8 cellular contexts compared by ENCODE assay signal in the genomic region with DNA sequence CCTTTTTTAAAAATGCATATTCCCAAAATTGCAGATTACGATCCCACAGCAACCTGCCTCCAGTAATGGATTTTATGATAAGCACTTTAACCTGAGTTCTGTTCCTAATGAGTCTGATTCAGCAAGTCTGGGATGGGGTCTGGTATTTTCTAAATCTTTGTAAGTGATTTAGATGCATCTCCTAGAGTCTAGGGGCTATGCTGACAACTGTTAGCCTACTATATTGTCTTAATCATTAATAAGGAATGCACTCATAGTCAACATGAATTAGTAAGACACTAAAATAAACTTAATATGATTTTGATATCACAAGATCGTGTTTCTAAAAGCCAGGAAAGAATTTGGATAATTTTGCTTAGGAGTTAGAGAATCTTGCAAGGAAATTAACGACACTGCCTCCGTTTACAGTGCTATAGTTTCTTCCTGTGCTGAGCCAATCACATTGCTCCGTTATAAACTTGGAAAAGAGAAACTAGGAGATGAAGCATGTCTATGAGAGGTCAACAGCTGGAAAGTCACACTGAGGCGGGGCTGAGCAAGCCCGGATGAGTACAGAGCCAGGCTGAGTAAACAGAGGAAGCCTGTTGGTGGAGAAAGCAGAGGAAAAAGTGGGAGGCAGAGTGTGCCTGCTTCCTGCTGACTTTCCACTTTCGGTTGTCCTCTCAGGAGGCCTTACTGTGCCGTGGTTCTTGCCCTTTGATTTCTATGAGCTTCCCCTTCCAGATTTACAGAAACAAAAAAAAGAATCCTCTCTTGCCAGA. TPM values are rescaled to one million over a fixed set of nuclear protein-coding genes. Genes with fewer than 3 reads are reported as not detected.
DNase-seq lines count a peak whose midpoint lies in the region; ATAC-seq and TF ChIP-seq lines count a peak whose summit lies in the region.

No MANE protein-coding gene starts in this region.

- peak overlapping the region; percentile 73 for H3K27ac ChIP-seq in fibroblast of lung (ENCODE audit: insufficient read depth, low read length)

- peaks cover 11% of the 10 kb centered on the region for H3K36me3 Mint-ChIP-seq in nephron (ENCODE audit: low read depth)
- no peaks in the 10 kb centered on the region for H3K36me3 Mint-ChIP-seq in activated CD8-positive, alpha-beta T cell treated with anti-CD3 and anti-CD28 coated beads, Interleukin-2, amount 10 ng/mL, durations not matched to agents 7 days and 5 days (ENCODE audit: low read depth)

- peak overlapping the region; percentile 95 to 98 (median 97) for H3K27ac Mint-ChIP-seq in nephron
- no peak overlapping the region for H3K27ac Mint-ChIP-seq in activated CD8-positive, alpha-beta T cell treated with anti-CD3 and anti-CD28 coated beads, Interleukin-2, amount 10 ng/mL, durations not matched to agents 7 days and 5 days

- peak overlapping the region; percentile 35 for H3K9ac ChIP-seq in fibroblast of lung (ENCODE audit: insufficient read depth, low read length)

- H3K4me3 Mint-ChIP-seq in nephron: peak overlapping the region; percentile 31 to 78 (median 51)
- no peak overlapping the region for H3K4me3 Mint-ChIP-seq in activated CD8-positive, alpha-beta T cell treated with anti-CD3 and anti-CD28 coated beads, Interleukin-2, amount 10 ng/mL, durations not matched to agents 7 days and 5 days

- H3K9me3 ChIP-seq in fibroblast of lung (ENCODE audit: control insufficient read depth, insufficient read depth, low read depth, low read length): no peaks in the 10 kb centered on the region

- TF ChIP-seq CTCF in fibroblast of lung (conservative IDR thresholded peaks at IDR 0.05 in 1 of 2, IDR thresholded peaks at IDR 0.05 in 1 of 2; ENCODE audit: low read depth in 1 of 2, low read length in 2 of 2) (no peak), nephron (IDR thresholded peaks at IDR 0.05; ENCODE audit: unreplicated experiment in 3 of 3) (no peak)

- ATAC-seq in activated CD8-positive, alpha-beta T cell treated with anti-CD3 and anti-CD28 coated beads, Interleukin-2, amount 10 ng/mL, durations not matched to agents 7 days and 5 days: no peak
- ATAC-seq in GM18907 (IDR thresholded peaks at IDR 0.05; ENCODE audit: unreplicated experiment) (no peak), GM21825 (IDR thresholded peaks at IDR 0.05; ENCODE audit: unreplicated experiment) (no peak)

- no peaks in the 10 kb centered on the region for H3K9me3 Mint-ChIP-seq in nephron
- no peaks in the 10 kb centered on the region for H3K9me3 Mint-ChIP-seq in activated CD8-positive, alpha-beta T cell treated with anti-CD3 and anti-CD28 coated beads, Interleukin-2, amount 10 ng/mL, durations not matched to agents 7 days and 5 days (ENCODE audit: insufficient read depth)

- H3K4me1 ChIP-seq in fibroblast of lung (ENCODE audit: control insufficient read depth, extremely low read depth, insufficient read depth, low read length): peaks cover 30% of the 10 kb centered on the region

- H3K27me3 Mint-ChIP-seq in nephron (ENCODE audit: low read depth): peaks cover 4% of the 10 kb centered on the region
- H3K27me3 Mint-ChIP-seq in activated CD8-positive, alpha-beta T cell treated with anti-CD3 and anti-CD28 coated beads, Interleukin-2, amount 10 ng/mL, durations not matched to agents 7 days and 5 days (ENCODE audit: low read depth): peaks cover 3% of the 10 kb centered on the region

- H3K4me1 Mint-ChIP-seq in nephron: peaks cover 87% of the 10 kb centered on the region
- H3K4me1 Mint-ChIP-seq in activated CD8-positive, alpha-beta T cell treated with anti-CD3 and anti-CD28 coated beads, Interleukin-2, amount 10 ng/mL, durations not matched to agents 7 days and 5 days (ENCODE audit: low read depth): peaks cover 16% of the 10 kb centered on the region

- CTCF ChIA-PET in activated CD8-positive, alpha-beta T cell treated with anti-CD3 and anti-CD28 coated beads, Interleukin-2, amount 10 ng/mL, durations not matched to agents 7 days and 5 days (lab: Charles Lee): interaction anchor here (1.0 kb wide), 1 partner anchor 29 kb away, joined by 3 read pairs; no protein-coding TSS in a partner anchor

- peaks cover 95% of the 10 kb centered on the region for H3K79me2 ChIP-seq in fibroblast of lung (ENCODE audit: control insufficient read depth, insufficient read depth, low read length)

- H3K27me3 ChIP-seq in fibroblast of lung (ENCODE audit: control insufficient read depth, insufficient read depth, low read length): no peaks in the 10 kb centered on the region

- peak; percentile 70 for DNase-seq in HT-29 (ENCODE audit: low spot score)
- peak; percentile 91 for DNase-seq in SK-MEL-5 (ENCODE audit: low read depth, low spot score)
- DNase-seq in fibroblast of lung (ENCODE audit: low read depth in 2 of 2): peak; percentile 80 to 94
- no peak for DNase-seq in activated CD8-positive, alpha-beta T cell treated with anti-CD3 and anti-CD28 coated beads, Interleukin-2, amount 10 ng/mL, durations not matched to agents 7 days and 5 days
- DNase-seq in T-helper 9 cell: no peak

- H3K4me3 ChIP-seq in fibroblast of lung (replicated peaks in 1 of 4; ENCODE audit: control extremely low read depth in 1 of 4, insufficient read depth in 1 of 4, low read depth in 3 of 4, low read length in 4 of 4): peak overlapping the region; percentile 20 to 54 (median 40)

- POLR2A ChIA-PET in activated CD8-positive, alpha-beta T cell treated with anti-CD3 and anti-CD28 coated beads, Interleukin-2, amount 10 ng/mL, durations not matched to agents 7 days and 5 days (lab: Charles Lee): interaction anchor here (0.5 kb wide), 1 partner anchor 19 kb away, joined by 4 read pairs; no protein-coding TSS in a partner anchor

- H3K4me2 ChIP-seq in fibroblast of lung (ENCODE audit: extremely low read depth, insufficient read depth, low read length): peak overlapping the region; percentile 91

- H2AFZ ChIP-seq in fibroblast of lung (ENCODE audit: low read length): no peak overlapping the region

- in situ Hi-C loops in SK-MEL-5 (cut with HindIII; ENCODE audit: low pct_unique_long_range_greater_than_20kb, low sequenced_read_pairs): no loop called here

- H4K20me1 ChIP-seq in fibroblast of lung (ENCODE audit: control insufficient read depth, extremely low read depth, insufficient read depth, low read length): no peaks in the 10 kb centered on the region

- H3K36me3 ChIP-seq in fibroblast of lung (ENCODE audit: control insufficient read depth, insufficient read depth, low read length): no peaks in the 10 kb centered on the region

RNA-seq across cellular contexts. Expression of a gene that starts 5.4 kb away (rescaled TPM):
- total RNA-seq in HT-29 (2014; rRNA removed; shearing (Covaris generic)): 99.5 and 105 TPM in 2 replicates
- 225 and 226 TPM in 2 replicates for total RNA-seq in SK-MEL-5 (2014; rRNA removed; shearing (Covaris generic))
- 119 and 159 TPM in 2 replicates for polyA plus RNA-seq in SK-MEL-5 (2015; cell fraction: cytosol; rRNA removed)
- polyA plus RNA-seq in SK-MEL-5 (2015; cell fraction: nucleus; rRNA removed): 36.6 and 57.0 TPM in 2 replicates
- total RNA-seq in fibroblast of lung: 266 and 365 TPM in 2 replicates
- 149 and 195 TPM in 2 replicates for polyA plus RNA-seq in fibroblast of lung
- polyA plus RNA-seq in fibroblast of lung (2012): 134 and 143 TPM in 2 replicates
- 71.7 and 73.2 TPM in 2 replicates for polyA minus RNA-seq in fibroblast of lung (ENCODE audit: low replicate concordance)
- total RNA-seq in activated CD8-positive, alpha-beta T cell treated with anti-CD3 and anti-CD28 coated beads, Interleukin-2, amount 10 ng/mL, durations not matched to agents 7 days and 5 days: 10 to 100 TPM in 1 of 2 experiments, 1 to 10 TPM in 1; 8.6 to 10.7 TPM

RNA-seq across cellular contexts. Expression of a gene that starts 43.3 kb away (rescaled TPM):
- total RNA-seq in HT-29 (2014; rRNA removed; shearing (Covaris generic)): 2.4 and 2.9 TPM in 2 replicates
- total RNA-seq in SK-MEL-5 (2014; rRNA removed; shearing (Covaris generic)): 0.16 and 1.4 TPM in 2 replicates
- polyA plus RNA-seq in SK-MEL-5 (2015; cell fraction: cytosol; rRNA removed): 0.23 and 0.49 TPM in 2 replicates
- polyA plus RNA-seq in SK-MEL-5 (2015; cell fraction: nucleus; rRNA removed): 1.1 and 7.4 TPM in 2 replicates
- total RNA-seq in fibroblast of lung: 0.99 and 1.0 TPM in 2 replicates
- 0.03 and 0.12 TPM in 2 replicates for polyA plus RNA-seq in fibroblast of lung
- polyA plus RNA-seq in fibroblast of lung (2012): not detected in 2 replicates
- not detected in 2 replicates for polyA minus RNA-seq in fibroblast of lung (ENCODE audit: low replicate concordance)
- total RNA-seq in activated CD8-positive, alpha-beta T cell treated with anti-CD3 and anti-CD28 coated beads, Interleukin-2, amount 10 ng/mL, durations not matched to agents 7 days and 5 days: not detected

RNA-seq across cellular contexts. Expression of a gene that starts 60.0 kb away (rescaled TPM):
- 29.1 and 43.6 TPM in 2 replicates for total RNA-seq in HT-29 (2014; rRNA removed; shearing (Covaris generic))
- total RNA-seq in SK-MEL-5 (2014; rRNA removed; shearing (Covaris generic)): 32.0 and 36.2 TPM in 2 replicates
- polyA plus RNA-seq in SK-MEL-5 (2015; cell fraction: cytosol; rRNA removed): 18.9 and 27.7 TPM in 2 replicates
- 39.4 and 74.8 TPM in 2 replicates for polyA plus RNA-seq in SK-MEL-5 (2015; cell fraction: nucleus; rRNA removed)
- total RNA-seq in fibroblast of lung: 55.5 and 70.6 TPM in 2 replicates
- 48.3 and 49.3 TPM in 2 replicates for polyA plus RNA-seq in fibroblast of lung
- 24.7 and 25.3 TPM in 2 replicates for polyA plus RNA-seq in fibroblast of lung (2012)
- 1.1 and 9.5 TPM in 2 replicates for polyA minus RNA-seq in fibroblast of lung (ENCODE audit: low replicate concordance)
- 10 to 100 TPM; 56.8 to 64.1 TPM for total RNA-seq in activated CD8-positive, alpha-beta T cell treated with anti-CD3 and anti-CD28 coated beads, Interleukin-2, amount 10 ng/mL, durations not matched to agents 7 days and 5 days

Comparison
In these comparisons a context has a peak if more than half of its experiments do, and no peak if none do; other contexts are left out.
1. DNase-seq: peak in HT-29 (single experiment), SK-MEL-5 (single experiment) and fibroblast of lung (2 of 2); none in activated CD8-positive, alpha-beta T cell treated with anti-CD3 and anti-CD28 coated beads, Interleukin-2, amount 10 ng/mL, durations not matched to agents 7 days and 5 days (single experiment) and T-helper 9 cell (single experiment).